ENCODE assay signal across 1 cellular context in the genomic region with DNA sequence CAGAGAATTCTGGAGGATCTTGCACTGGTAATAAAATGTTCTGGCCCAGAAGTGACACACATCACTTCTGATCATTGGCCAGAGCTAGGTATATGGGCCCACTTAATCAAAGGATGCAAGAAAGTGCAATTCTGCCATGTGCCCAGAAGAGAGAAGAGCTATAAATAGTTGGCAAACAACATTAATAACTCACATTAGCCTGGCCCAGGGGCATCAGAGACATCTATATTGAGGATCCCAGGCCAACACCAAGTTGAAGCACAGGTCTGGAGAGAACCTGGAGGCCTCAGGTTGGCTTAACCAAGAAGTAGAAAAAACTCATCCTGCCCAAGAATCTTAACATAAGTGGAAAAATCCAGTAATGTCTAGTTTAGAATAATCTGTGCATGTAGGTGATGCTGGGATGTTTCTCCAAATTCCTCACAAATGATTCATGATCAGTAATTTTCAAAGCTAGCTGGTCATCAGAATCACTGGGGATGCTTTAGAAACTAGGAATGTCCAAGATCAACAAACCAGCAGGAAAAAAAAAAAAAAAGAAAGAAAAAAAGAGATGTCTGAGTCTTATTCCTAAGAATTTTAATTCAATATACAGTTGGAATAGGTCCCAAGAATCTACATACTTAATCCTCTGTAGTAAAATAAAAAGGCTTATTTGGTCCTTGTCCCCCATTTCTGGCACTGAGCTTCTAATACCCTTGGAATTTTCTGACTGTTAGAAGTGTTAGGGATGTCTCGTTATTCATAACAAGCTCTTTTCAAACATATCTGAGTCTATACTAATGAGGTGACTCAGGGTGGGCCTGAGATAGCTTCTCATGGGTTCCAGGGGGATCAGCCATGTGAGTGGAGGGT.
TF ChIP-seq lines count a peak whose summit lies in the region.

No MANE protein-coding gene starts in this region.

TF ChIP-seq in IMR-90, 13 proteins besides CTCF, POLR2A, EP300 and RAD21:
- TF ChIP-seq SMC3 (IDR thresholded peaks at IDR 0.05; ENCODE audit: low read depth, low read length), result no peak
- TF ChIP-seq MAFK (IDR thresholded peaks at IDR 0.05; ENCODE audit: low read depth, low read length), result no peak
- no peak for TF ChIP-seq MXI1 (IDR thresholded peaks at IDR 0.05; ENCODE audit: borderline replicate concordance, low read depth, low read length)
- no peak for TF ChIP-seq RFX5 (IDR thresholded peaks at IDR 0.05; ENCODE audit: low read depth, low read length)
- TF ChIP-seq MAZ (IDR thresholded peaks at IDR 0.05; ENCODE audit: borderline replicate concordance, low read depth, low read length), result no peak
